9 cellular contexts compared by ENCODE assay signal in genomic region chr7:123923599-123923998, GRCh38. TPM values are rescaled to one million over a fixed set of nuclear protein-coding genes. Genes with fewer than 3 reads are reported as not detected.
"Had no signal": no experiment of that assay in that cellular context is flagged by ENCODE, and none has a peak within 500 bp of the region (broad histone marks: within the 10 kb centered on the region; RNA-seq: fewer than 3 reads in every experiment).

No MANE protein-coding gene starts in this region.

- ATAC-seq: K562 had no signal

- H3K4me3 ChIP-seq: K562 had no signal

- DNase-seq: IMR-90, KBM-7, KG1 had no signal

- H3K27ac ChIP-seq: HL-60 had no signal

- FAIRE-seq: HTR-8/SVneo, K562 had no signal

RNA-seq across cellular contexts. Expression of gene SPAM1, which starts 1.4 kb away (rescaled TPM):
- total RNA-seq: HT-29, HT1080, IMR-90, K562 had no signal
- polyA plus RNA-seq: IgD-negative memory B cell, IMR-90, K562 had no signal
